In genomic region chrX:107117993-107118321, GRCh38 we compare ENCODE assay signal across 8 cellular contexts. TPM values are rescaled to one million over a fixed set of nuclear protein-coding genes. Genes with fewer than 3 reads are reported as not detected.
DNase-seq lines count a peak whose midpoint lies in the region; ATAC-seq and TF ChIP-seq lines count a peak whose summit lies in the region.

No MANE protein-coding gene starts in this region.

- DNase-seq in Right ventricle myocardium inferior (ENCODE audit: missing footprints) (no peak), cardiac septum (ENCODE audit: low spot score) (no peak), T-cell (no peak), fibroblast of villous mesenchyme (ENCODE audit: low read depth) (peak; percentile 8), osteoblast (ENCODE audit: insufficient read length, low spot score, missing footprints) (no peak), occipital lobe (lab: John Stamatoyannopoulos, UW) (no peak), GM19240 (ENCODE audit: insufficient read length, low spot score) (no peak), NCI-H526 treated with DMSO at 0.1 percent for 48 hours (lab: John Stamatoyannopoulos, UW) (no peak)

- H2AFZ ChIP-seq in osteoblast (ENCODE audit: low read length): peak overlapping the region; percentile 80

- H3K27me3 ChIP-seq in osteoblast (ENCODE audit: insufficient read depth, low read length): peaks cover 14% of the 10 kb centered on the region

- H3K9me3 Mint-ChIP-seq in T-cell: no peaks in the 10 kb centered on the region

- CTCF ChIA-PET in T-cell (lab: Charles Lee): interaction anchor here in 1 of 2 donors (0.7 kb wide), 1 partner anchor 511 kb away, joined by 3 read pairs; no protein-coding TSS in a partner anchor

- intact Hi-C loops in Right ventricle myocardium inferior (cut with DNase I) (no loop called here), cardiac septum (cut with DNase I) (no loop called here)

- peaks cover 18% of the 10 kb centered on the region for H3K36me3 ChIP-seq in osteoblast (ENCODE audit: insufficient read depth, low read length)

- H3K4me1 Mint-ChIP-seq in T-cell: peaks cover 26 to 47% (median 29%) of the 10 kb centered on the region in 3 donors

- peaks cover 12% of the 10 kb centered on the region for H3K79me2 ChIP-seq in osteoblast (ENCODE audit: insufficient read depth, low read length)

- peaks cover 3% of the 10 kb centered on the region for H3K4me1 ChIP-seq in osteoblast (ENCODE audit: insufficient read depth, low read length)

- H3K36me3 Mint-ChIP-seq in T-cell: peaks cover 38% of the 10 kb centered on the region

- H3K4me3 ChIP-seq in fibroblast of villous mesenchyme (ENCODE audit: low read depth, low read length) (peak overlapping the region; percentile 72), osteoblast (ENCODE audit: insufficient read depth, low read length) (peak overlapping the region; percentile 70)

- H3K27me3 Mint-ChIP-seq in T-cell: peaks cover 0 to 28% of the 10 kb centered on the region in 2 donors

- H3K27ac ChIP-seq in osteoblast (ENCODE audit: low read depth, low read length): no peak overlapping the region

- no peaks in the 10 kb centered on the region for H3K9me3 ChIP-seq in osteoblast (ENCODE audit: low read depth, low read length)

- no peaks in the 10 kb centered on the region for H4K20me1 ChIP-seq in osteoblast (ENCODE audit: insufficient read depth, low read length)

- H3K27ac Mint-ChIP-seq in T-cell: peak overlapping the region in 1 of 2 donors; percentile 29

- POLR2A ChIA-PET in T-cell (lab: Charles Lee): no interaction called here

- H3K4me3 Mint-ChIP-seq in T-cell: peak overlapping the region; percentile 96 to 100 (median 98)

- TF ChIP-seq CTCF in fibroblast of villous mesenchyme (IDR thresholded peaks at IDR 0.05; ENCODE audit: insufficient read depth, low read depth, low read length) (no peak), osteoblast (IDR thresholded peaks at IDR 0.05; ENCODE audit: extremely low read depth, low read depth, low read length) (no peak)

- ATAC-seq in Right ventricle myocardium inferior (peak; percentile 20), T-cell (replicated peaks in 1 of 4) (no peak)

- peak overlapping the region; percentile 79 for H3K4me2 ChIP-seq in osteoblast (ENCODE audit: insufficient read depth, low read length)

RNA-seq across cellular contexts. Expression of gene RBM41, which starts 0.7 kb away (rescaled TPM):
- total RNA-seq in Right ventricle myocardium inferior: 16.0 TPM
- total RNA-seq in cardiac septum: 15.5 TPM
- 10 to 100 TPM; 13.4 to 26.2 (median 18.9) TPM for total RNA-seq in T-cell
- total RNA-seq in fibroblast of villous mesenchyme: 13.2 and 14.7 TPM in 2 replicates
- 13.8 and 15.3 TPM in 2 replicates for total RNA-seq in osteoblast
- total RNA-seq in occipital lobe: 29.9 TPM
